Comparison of ENCODE assay signal across 8 cellular contexts in the genomic region with DNA sequence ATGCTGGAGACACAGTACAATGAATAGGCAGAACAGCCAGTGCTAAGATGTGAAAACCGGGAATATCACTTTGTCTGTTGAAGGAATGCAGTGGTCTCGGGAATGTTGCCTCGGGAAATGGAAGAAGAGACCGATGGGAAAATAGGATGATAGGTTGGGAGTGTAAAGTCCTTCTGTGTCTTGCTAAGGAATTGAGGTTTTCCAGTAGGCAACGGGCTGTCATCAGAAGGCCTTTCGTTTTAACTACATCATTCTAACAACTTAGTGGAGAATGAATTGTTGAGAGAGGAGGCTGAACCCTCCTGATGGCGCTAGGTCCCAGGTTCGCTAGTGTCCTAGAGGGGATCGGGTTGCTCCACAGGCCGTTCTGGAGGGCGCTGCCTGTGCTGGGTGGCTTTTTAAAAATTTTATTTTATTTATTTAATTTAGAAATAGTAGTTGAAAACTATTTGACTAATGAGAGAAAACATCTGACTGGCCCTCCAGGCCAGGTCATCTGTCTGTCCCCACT. TPM values are rescaled to one million over a fixed set of nuclear protein-coding genes. Genes with fewer than 3 reads are reported as not detected.
DNase-seq lines count a peak whose midpoint lies in the region; ATAC-seq and TF ChIP-seq lines count a peak whose summit lies in the region.

No MANE protein-coding gene starts in this region.

- H3K14ac ChIP-seq in trophoblast cell (ENCODE audit: low read length) = no peak overlapping the region

- peak overlapping the region; percentile 78 for H3K4me2 ChIP-seq in trophoblast cell (ENCODE audit: low read length)

- no peak overlapping the region for H3K23ac ChIP-seq in trophoblast cell (ENCODE audit: low read length)

- peaks cover 6% of the 10 kb centered on the region for H3K79me1 ChIP-seq in trophoblast cell (ENCODE audit: low read length)

- no peak for TF ChIP-seq POLR2A in esophagus squamous epithelium (IDR thresholded peaks at IDR 0.05)

- TF ChIP-seq CTCF in GM13977 (IDR thresholded peaks at IDR 0.05; ENCODE audit: extremely low read depth, insufficient read depth, missing control alignments) (no peak), esophagus squamous epithelium (IDR thresholded peaks at IDR 0.05) (no peak)

- no peak overlapping the region for H3K9ac ChIP-seq in trophoblast cell (ENCODE audit: low read length)

- no peak overlapping the region for H2BK5ac ChIP-seq in trophoblast cell (ENCODE audit: low read depth, low read length, poor library complexity)

- H3K4me3 ChIP-seq in SJSA1 (peak overlapping the region; percentile 85), esophagus squamous epithelium (peak overlapping the region; percentile 65 to 77 (median 70)), trophoblast cell (ENCODE audit: low read depth, low read length) (peak overlapping the region; percentile 90)

- in situ Hi-C loops in GM13977 (cut with MboI; ENCODE audit: low pct_unique_long_range_greater_than_20kb, low sequenced_read_pairs, unreplicated experiment) = no loop called here

- H2AK5ac ChIP-seq in trophoblast cell (ENCODE audit: low read length) = no peak overlapping the region

- no peaks in the 10 kb centered on the region for H3K27me3 ChIP-seq in SJSA1 (replicated peaks)
- H3K27me3 ChIP-seq in esophagus squamous epithelium = no peaks in the 10 kb centered on the region
- H3K27me3 ChIP-seq in trophoblast cell (ENCODE audit: insufficient read depth, low read length) = no peaks in the 10 kb centered on the region

- no peak overlapping the region for H3K18ac ChIP-seq in trophoblast cell (ENCODE audit: low read length)

- H3K4me1 ChIP-seq in SJSA1 (replicated peaks) (peaks cover 6% of the 10 kb centered on the region), esophagus squamous epithelium (peaks cover 0 to 25% (median 4%) of the 10 kb centered on the region in 3 donors), trophoblast cell (ENCODE audit: control insufficient read depth in 1 of 2, insufficient read depth in 2 of 2, low read length in 2 of 2) (peaks cover 2 to 5% of the 10 kb centered on the region in 2 experiments)

- no peak overlapping the region for H2BK12ac ChIP-seq in trophoblast cell (ENCODE audit: low read length)

- H3K36me3 ChIP-seq in SJSA1 = no peaks in the 10 kb centered on the region
- peaks cover 0 to 18% (median 0%) of the 10 kb centered on the region in 3 donors for H3K36me3 ChIP-seq in esophagus squamous epithelium
- H3K36me3 ChIP-seq in trophoblast cell (ENCODE audit: control insufficient read depth in 1 of 2, insufficient read depth in 2 of 2, low read length in 2 of 2) = peaks cover 4 to 8% of the 10 kb centered on the region in 2 experiments

- intact Hi-C loops in esophagus squamous epithelium (cut with DNase I) = no loop called here

- H4K8ac ChIP-seq in trophoblast cell (ENCODE audit: low read depth, low read length) = no peak overlapping the region

- no peaks in the 10 kb centered on the region for H3K9me3 ChIP-seq in SJSA1 (replicated peaks)
- no peaks in the 10 kb centered on the region for H3K9me3 ChIP-seq in esophagus squamous epithelium
- no peaks in the 10 kb centered on the region for H3K9me3 ChIP-seq in trophoblast cell (ENCODE audit: insufficient read depth, low read depth, low read length)

- peaks cover 7% of the 10 kb centered on the region for H3K79me2 ChIP-seq in trophoblast cell (ENCODE audit: control insufficient read depth, insufficient read depth, low read length, poor library complexity)

- no peak for ATAC-seq in HG03342 (IDR thresholded peaks at IDR 0.05; ENCODE audit: unreplicated experiment)
- no peak for ATAC-seq in GM18861 (IDR thresholded peaks at IDR 0.05; ENCODE audit: unreplicated experiment)

- peak overlapping the region; percentile 95 for H4K91ac ChIP-seq in trophoblast cell (ENCODE audit: low read depth, low read length)

- peak overlapping the region; percentile 90 for H3K27ac ChIP-seq in SJSA1
- H3K27ac ChIP-seq in esophagus squamous epithelium = peak overlapping the region; percentile 89 to 93 (median 90)
- peak overlapping the region; percentile 11 for H3K27ac ChIP-seq in trophoblast cell (ENCODE audit: low read depth, low read length)

- no peak overlapping the region for H2BK120ac ChIP-seq in trophoblast cell (ENCODE audit: insufficient read depth, low read length, poor library complexity)

- DNase-seq in AG08395 (ENCODE audit: low spot score) (peak; percentile 5), GM13977 (ENCODE audit: low spot score) (peak; percentile 26), SJSA1 (ENCODE audit: low read depth in 1 of 2, low spot score in 2 of 2) (peak in 1 of 2 experiments; percentile 52), esophagus squamous epithelium (lab: John Stamatoyannopoulos, UW) (no peak), trophoblast cell (no peak), ureter (ENCODE audit: low spot score) (no peak)

- 6 to 32% methylated on average over 11 of the region's 11 CpGs for WGBS in esophagus squamous epithelium, 2 donors
- WGBS in trophoblast cell (ENCODE audit: extremely low coverage, insufficient coverage, insufficient read length) = no CpG with 5 or more reads among the region's 11 CpGs

- H2AFZ ChIP-seq in trophoblast cell (ENCODE audit: insufficient read depth, low read length, poor library complexity) = no peak overlapping the region

- H3K4ac ChIP-seq in trophoblast cell (ENCODE audit: low read depth, low read length) = no peak overlapping the region

- H4K12ac ChIP-seq in trophoblast cell (ENCODE audit: low read depth, low read length) = no peak overlapping the region

RNA-seq across cellular contexts. Expression of a gene that starts 0.7 kb away (rescaled TPM):
- 157 and 172 TPM in 2 replicates for total RNA-seq in SJSA1 (2014; rRNA removed; shearing (Covaris generic))
- total RNA-seq in esophagus squamous epithelium (10 to 100 TPM; 18.8 to 45.5 (median 32.9) TPM), ureter (40.5 TPM)
- 34.8 and 36.8 TPM in 2 replicates for polyA plus RNA-seq in trophoblast cell (2013)

RNA-seq across cellular contexts. Expression of a gene that starts 47.3 kb away (rescaled TPM):
- total RNA-seq in SJSA1 (2014; rRNA removed; shearing (Covaris generic)) = not detected in 2 replicates
- total RNA-seq in esophagus squamous epithelium (under 1 TPM; 0.08 to 0.41 (median 0.28) TPM), ureter (0.86 TPM)
- polyA plus RNA-seq in trophoblast cell (2013) = 0.14 and 0.18 TPM in 2 replicates

Comparison
In these comparisons a context has a peak if more than half of its experiments do, and no peak if none do; other contexts are left out.
1. DNase-seq: peak in AG08395 (single experiment) and GM13977 (single experiment); none in esophagus squamous epithelium (single experiment), trophoblast cell (0 of 2) and ureter (single experiment).
2. H3K27ac ChIP-seq: peak in every context shown above with its lines; median percentile 90 in SJSA1; 90 in esophagus squamous epithelium; 11 in trophoblast cell.
3. Peak in every context shown above with its lines, with median percentiles within 50 percentile points of each other: H3K4me3 ChIP-seq.